In the genomic region with DNA sequence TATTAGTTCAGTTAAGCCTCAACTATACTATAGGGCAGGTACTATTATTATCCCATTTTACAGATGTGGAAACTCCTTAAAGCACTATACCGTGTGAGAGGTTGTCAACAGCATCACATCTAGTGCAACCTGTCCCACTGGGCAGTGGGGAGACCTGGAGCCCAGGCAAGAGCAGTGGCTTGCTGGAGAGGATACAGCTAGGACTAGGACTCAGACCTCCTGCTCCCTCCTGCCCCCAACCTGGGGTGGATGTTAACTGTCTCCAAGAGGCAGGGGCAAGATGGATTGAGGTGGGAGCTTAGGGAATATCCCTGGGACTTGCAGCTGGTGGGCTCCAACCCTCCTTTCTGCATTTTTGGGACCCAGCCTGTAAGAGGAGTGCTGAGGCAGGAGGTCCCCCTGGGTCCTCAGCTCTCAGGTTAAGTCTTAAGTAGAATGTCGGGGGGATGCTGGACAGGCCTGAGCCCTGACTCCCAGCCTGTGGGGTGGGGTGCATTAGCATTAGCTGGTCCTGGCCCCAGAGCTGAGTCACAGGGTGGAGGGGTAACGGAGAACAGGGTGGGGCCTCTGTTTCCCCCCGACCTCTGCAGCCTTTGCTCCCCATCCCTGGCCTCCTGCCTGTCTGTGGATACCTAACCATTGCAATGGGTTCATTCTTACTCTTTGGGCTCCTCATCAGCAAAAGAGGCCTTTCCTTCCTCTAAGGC, we compare ENCODE assay signal across 24 cellular contexts. TPM values are rescaled to one million over a fixed set of nuclear protein-coding genes. Genes with fewer than 3 reads are reported as not detected.
A peak's percentile ranks its signal among the peaks of the same experiment; 100 is the strongest.
DNase-seq lines count a peak whose midpoint lies in the region; ATAC-seq, FAIRE-seq and TF ChIP-seq lines count a peak whose summit lies in the region.
"Had no signal": no experiment of that assay in that cellular context is flagged by ENCODE, and none has a peak within 500 bp of the region (broad histone marks: within the 10 kb centered on the region; RNA-seq: fewer than 3 reads in every experiment).

No MANE protein-coding gene starts in this region.

- CTCF ChIA-PET in HepG2 (lab: Yijun Ruan, JAX; ENCODE audit: low intra/inter-chr PET ratio, low total read pairs): no interaction called here

- H3K9ac ChIP-seq in HepG2 (ENCODE audit: insufficient read depth, low read depth, low read length) (no peak overlapping the region), keratinocyte (ENCODE audit: control insufficient read depth, extremely low read depth, insufficient read depth, low read length) (no peak overlapping the region)

- no peak for TF ChIP-seq RAD21 in HepG2 (CRISPR knock-in tag; IDR thresholded peaks at IDR 0.05)

- no peaks in the 10 kb centered on the region for H3K9me3 Mint-ChIP-seq in stimulated activated effector memory CD8-positive, alpha-beta T cell treated with anti-CD3 and anti-CD28 coated beads, Interleukin-12 subunit alpha, Interleukin-12 subunit beta, amount 100 ng/mL, for 72 hours
- no peaks in the 10 kb centered on the region for H3K9me3 Mint-ChIP-seq in activated T-helper 17 cell treated with anti-CD3 and anti-CD28 coated beads, Interleukin-2, amount 50 U/mL, for 72 hours
- H3K9me3 Mint-ChIP-seq: CD8-positive, alpha-beta memory T cell had no signal

- TF ChIP-seq POLR2A in HepG2 (IDR thresholded peaks at IDR 0.05; ENCODE audit: insufficient read depth in 1 of 2, low read depth in 2 of 2, low read length in 2 of 2) (no peak), right lobe of liver (IDR thresholded peaks at IDR 0.05) (no peak)

- BruUV-seq in HepG2 (replicated peaks; lab: Mats Ljungman, UMichigan): no TSS peak

- no peak for DNase-seq in HepG2 (ENCODE audit: low spot score)
- no peak for DNase-seq in right lobe of liver
- DNase-seq in keratinocyte (ENCODE audit: low read depth, low spot score): no peak
- DNase-seq in stimulated activated effector memory CD8-positive, alpha-beta T cell treated with anti-CD3 and anti-CD28 coated beads, Interleukin-12 subunit alpha, Interleukin-12 subunit beta, amount 100 ng/mL, for 72 hours (ENCODE audit: low spot score in 2 of 2): no peak
- DNase-seq in cerebellar nuclear complex (lab: John Stamatoyannopoulos, UW): no peak
- no peak for DNase-seq in NCI-H82 treated with DMSO at 0.1 percent for 48 hours (lab: John Stamatoyannopoulos, UW; ENCODE audit: unreplicated experiment)
- DNase-seq: AML-193; C1 segment of cervical spinal cord; CD8-positive, alpha-beta memory T cell; GDM1; Kasumi-1; MG63; NCI-H1417; NCI-H1694 treated with DMSO at 0.1 percent for 48 hours; NCI-H2081 treated with DMSO at 0.1 percent for 48 hours; NCI-H2171 treated with DMSO at 0.1 percent for 48 hours; NCI-H524 treated with DMSO at 0.1 percent for 48 hours; NCI-H82; SHP77 had no signal

- H3K36me3 ChIP-seq in HepG2 (replicated peaks in 1 of 2; ENCODE audit: control insufficient read depth in 1 of 2, insufficient read depth in 2 of 2, low read length in 2 of 2) (peaks cover 13 to 27% of the 10 kb centered on the region in 2 experiments; a peak in 4 of 5 replicates), right lobe of liver (peaks cover 0 to 7% (median 2%) of the 10 kb centered on the region in 4 donors), keratinocyte (ENCODE audit: control insufficient read depth in 2 of 2, extremely low read depth in 1 of 2, insufficient read depth in 2 of 2, low read length in 2 of 2) (peaks cover 34 to 58% of the 10 kb centered on the region in 2 experiments)

- in situ Hi-C loops in HepG2 (cut with HindIII; ENCODE audit: extremely low pct_ligation_motif_present, low pct_unique_long_range_greater_than_20kb): no loop called here

- no peak overlapping the region for H3K4me3 Mint-ChIP-seq in stimulated activated effector memory CD8-positive, alpha-beta T cell treated with anti-CD3 and anti-CD28 coated beads, Interleukin-12 subunit alpha, Interleukin-12 subunit beta, amount 100 ng/mL, for 72 hours
- no peak overlapping the region for H3K4me3 Mint-ChIP-seq in activated T-helper 17 cell treated with anti-CD3 and anti-CD28 coated beads, Interleukin-2, amount 50 U/mL, for 72 hours
- H3K4me3 Mint-ChIP-seq: CD8-positive, alpha-beta memory T cell had no signal

- TF ChIP-seq CTCF in HepG2 (CRISPR knock-in tag; IDR thresholded peaks at IDR 0.05): no peak
- no peak for TF ChIP-seq CTCF in right lobe of liver (IDR thresholded peaks at IDR 0.05)
- TF ChIP-seq CTCF in keratinocyte (optimal IDR thresholded peaks at IDR 0.05 in 1 of 3, IDR thresholded peaks at IDR 0.05 in 1 of 3, conservative IDR thresholded peaks at IDR 0.05 in 1 of 3; ENCODE audit: extremely low read depth in 1 of 3, insufficient read depth in 2 of 3, low read length in 3 of 3): no peak

- no peak for FAIRE-seq in HepG2 (lab: Jason Lieb, UNC)
- no peak for FAIRE-seq in keratinocyte (lab: Jason Lieb, UNC)
- FAIRE-seq: GM18507, GM19239, RCC 7860 had no signal

- ATAC-seq in HepG2: no peak
- ATAC-seq in right lobe of liver: no peak
- ATAC-seq in stimulated activated effector memory CD8-positive, alpha-beta T cell treated with anti-CD3 and anti-CD28 coated beads, Interleukin-12 subunit alpha, Interleukin-12 subunit beta, amount 100 ng/mL, for 72 hours: no peak
- no peak for ATAC-seq in activated T-helper 17 cell treated with anti-CD3 and anti-CD28 coated beads, Interleukin-2, amount 50 U/mL, for 72 hours (replicated peaks)

- H4K20me1 ChIP-seq in HepG2 (ENCODE audit: insufficient read depth, low read length) (peaks cover 32% of the 10 kb centered on the region), keratinocyte (ENCODE audit: control insufficient read depth, extremely low read depth, insufficient read depth, low read length) (peaks cover 11% of the 10 kb centered on the region)

- H3K79me2 ChIP-seq in HepG2 (ENCODE audit: insufficient read depth, low read length) (peaks cover 65% of the 10 kb centered on the region), keratinocyte (ENCODE audit: control insufficient read depth, insufficient read depth, low read length) (peaks cover 79% of the 10 kb centered on the region)

- 90% methylated on average over 4 of the region's 4 CpGs for WGBS in HepG2 (ENCODE audit: low lambda C conversion rate)
- 86% methylated on average over 2 of the region's 4 CpGs for WGBS in right lobe of liver (ENCODE audit: insufficient coverage, low coverage, low lambda C conversion rate, missing lambda C conversion rate)

- no peaks in the 10 kb centered on the region for H3K27me3 Mint-ChIP-seq in activated T-helper 17 cell treated with anti-CD3 and anti-CD28 coated beads, Interleukin-2, amount 50 U/mL, for 72 hours

- H3K27ac ChIP-seq in HepG2 (ENCODE audit: extremely low read length, insufficient read depth, low read length) (no peak overlapping the region), right lobe of liver (no peak overlapping the region), keratinocyte (ENCODE audit: control insufficient read depth, insufficient read depth, low read length) (no peak overlapping the region)

- dilution Hi-C loops in keratinocyte (cut with MboI; ENCODE audit: extremely low pct_ligation_motif_present, low sequenced_read_pairs): no loop called here

- intact Hi-C loops in HepG2 (cut with micrococcal nuclease; ENCODE audit: unreplicated experiment) (no loop called here), right lobe of liver (cut with DNase I) (no loop called here)

- H3K9me3 ChIP-seq in HepG2 (ENCODE audit: low read length) (no peaks in the 10 kb centered on the region), right lobe of liver (no peaks in the 10 kb centered on the region), keratinocyte (ENCODE audit: control insufficient read depth, low read depth, low read length) (no peaks in the 10 kb centered on the region)
- H3K9me3 ChIP-seq: MG63 had no signal

- H3K4me2 ChIP-seq in HepG2 (ENCODE audit: low read depth, low read length) (no peak overlapping the region), keratinocyte (ENCODE audit: control insufficient read depth, extremely low read depth, insufficient read depth, low read depth, low read length) (peak overlapping the region; percentile 18)

- peaks cover 10% of the 10 kb centered on the region for H3K9me1 ChIP-seq in keratinocyte (ENCODE audit: control insufficient read depth, extremely low read depth, insufficient read depth, low read length)

- no peak overlapping the region for H3K4me3 ChIP-seq in HepG2 (replicated peaks in 1 of 3; ENCODE audit: insufficient read depth in 1 of 3, low read depth in 2 of 3, low read length in 3 of 3)
- no peak overlapping the region for H3K4me3 ChIP-seq in right lobe of liver
- no peak overlapping the region for H3K4me3 ChIP-seq in keratinocyte (ENCODE audit: control insufficient read depth in 2 of 3, extremely low read depth in 1 of 3, insufficient read depth in 2 of 3, low read depth in 1 of 3, low read length in 3 of 3)
- H3K4me3 ChIP-seq: MG63 had no signal

- POLR2A ChIA-PET in HepG2 (lab: Yijun Ruan, JAX): interaction anchor here (5.3 kb wide), 1 partner anchor 15 kb away, joined by 47 read pairs; a partner anchor contains a TSS

- no peaks in the 10 kb centered on the region for H3K36me3 Mint-ChIP-seq in stimulated activated effector memory CD8-positive, alpha-beta T cell treated with anti-CD3 and anti-CD28 coated beads, Interleukin-12 subunit alpha, Interleukin-12 subunit beta, amount 100 ng/mL, for 72 hours
- H3K36me3 Mint-ChIP-seq in activated T-helper 17 cell treated with anti-CD3 and anti-CD28 coated beads, Interleukin-2, amount 50 U/mL, for 72 hours (ENCODE audit: low read depth): no peaks in the 10 kb centered on the region

- H3K27me3 ChIP-seq in HepG2 (ENCODE audit: control insufficient read depth in 1 of 2, insufficient read depth in 2 of 2, low read length in 2 of 2) (no peaks in the 10 kb centered on the region), right lobe of liver (no peaks in the 10 kb centered on the region), keratinocyte (ENCODE audit: control insufficient read depth, extremely low read depth, insufficient read depth, low read length) (no peaks in the 10 kb centered on the region)
- H3K27me3 ChIP-seq: MG63 had no signal

- H3K4me1 ChIP-seq in HepG2 (ENCODE audit: insufficient read depth, low read length): peaks cover 67% of the 10 kb centered on the region
- peaks cover 0 to 28% (median 12%) of the 10 kb centered on the region in 4 donors for H3K4me1 ChIP-seq in right lobe of liver
- H3K4me1 ChIP-seq in keratinocyte (ENCODE audit: control insufficient read depth, extremely low read depth, insufficient read depth, low read length): peaks cover 69% of the 10 kb centered on the region

- H3K27ac Mint-ChIP-seq in stimulated activated effector memory CD8-positive, alpha-beta T cell treated with anti-CD3 and anti-CD28 coated beads, Interleukin-12 subunit alpha, Interleukin-12 subunit beta, amount 100 ng/mL, for 72 hours: peak overlapping the region; percentile 24
- H3K27ac Mint-ChIP-seq in activated T-helper 17 cell treated with anti-CD3 and anti-CD28 coated beads, Interleukin-2, amount 50 U/mL, for 72 hours: no peak overlapping the region

- no peak overlapping the region for H2AFZ ChIP-seq in HepG2 (ENCODE audit: low read length)
- H2AFZ ChIP-seq in keratinocyte (ENCODE audit: control insufficient read depth, low read length): no peak overlapping the region

- H3K4me1 Mint-ChIP-seq in stimulated activated effector memory CD8-positive, alpha-beta T cell treated with anti-CD3 and anti-CD28 coated beads, Interleukin-12 subunit alpha, Interleukin-12 subunit beta, amount 100 ng/mL, for 72 hours: peaks cover 63% of the 10 kb centered on the region
- H3K4me1 Mint-ChIP-seq in activated T-helper 17 cell treated with anti-CD3 and anti-CD28 coated beads, Interleukin-2, amount 50 U/mL, for 72 hours: peaks cover 20% of the 10 kb centered on the region

- no peak for TF ChIP-seq EP300 in HepG2 (IDR thresholded peaks at IDR 0.05; ENCODE audit: low read depth in 2 of 2, low read length in 2 of 2)
- no peak for TF ChIP-seq EP300 in HepG2 (CRISPR knock-in tag; IDR thresholded peaks at IDR 0.05; ENCODE audit: borderline replicate concordance)

RNA-seq across cellular contexts. Expression of a gene that starts 6.6 kb away (rescaled TPM):
- total RNA-seq in HepG2 (2016; rRNA removed; fragmentation: Illumina TruSeq; extraction: Trizol) (10.8 and 11.0 TPM in 2 replicates), right lobe of liver (10 to 100 TPM; 12.0 to 17.2 (median 14.2) TPM)
- 0.71 and 0.91 TPM in 2 replicates for total RNA-seq in HepG2 (2016; cell fraction: cytosol; rRNA removed; fragmentation: Illumina TruSeq; extraction: Trizol; ENCODE audit: low read depth)
- 7.9 and 10.3 TPM in 2 replicates for total RNA-seq in HepG2 (2016; cell fraction: insoluble cytoplasmic fraction; rRNA removed; fragmentation: Illumina TruSeq; extraction: Trizol)
- 3.9 and 4.8 TPM in 2 replicates for total RNA-seq in HepG2 (2016; cell fraction: membrane; rRNA removed; fragmentation: Illumina TruSeq; extraction: Trizol)
- total RNA-seq in HepG2 (2016; cell fraction: nucleus; rRNA removed; fragmentation: Illumina TruSeq; extraction: Trizol): 10.1 and 11.4 TPM in 2 replicates
- polyA plus RNA-seq in HepG2 (2011; rRNA removed) (11.6 and 18.9 TPM in 2 replicates), keratinocyte (21.7 to 32.5 TPM (median 27.0 TPM) in 3 replicates)
- polyA plus RNA-seq in HepG2 (2011; cell fraction: cytosol; rRNA removed): 9.3 and 11.8 TPM in 2 replicates
- polyA plus RNA-seq in HepG2 (2011; cell fraction: nucleus; rRNA removed): 50.4 and 52.6 TPM in 2 replicates
- polyA plus RNA-seq in HepG2 (2012): 12.7 and 13.6 TPM in 2 replicates
- 0.63 and 0.86 TPM in 2 replicates for polyA plus RNA-seq in HepG2 (2016; cell fraction: cytosol; fragmentation: Illumina TruSeq; extraction: Trizol; ENCODE audit: low read depth)
- polyA plus RNA-seq in HepG2 (2016; cell fraction: insoluble cytoplasmic fraction; fragmentation: Illumina TruSeq; extraction: Trizol; ENCODE audit: low read depth): 9.7 and 12.3 TPM in 2 replicates
- 2.5 and 3.6 TPM in 2 replicates for polyA plus RNA-seq in HepG2 (2016; cell fraction: membrane; fragmentation: Illumina TruSeq; extraction: Trizol; ENCODE audit: low read depth)
- polyA plus RNA-seq in HepG2 (2016; cell fraction: nucleus; fragmentation: Illumina TruSeq; extraction: Trizol; ENCODE audit: insufficient read depth, low read depth): 19.1 and 19.2 TPM in 2 replicates
- polyA minus RNA-seq in HepG2 (2011; rRNA and poly(A)+ RNA removed; ENCODE audit: low replicate concordance): 26.7 and 38.9 TPM in 2 replicates
- 13.9 and 19.9 TPM in 2 replicates for polyA minus RNA-seq in HepG2 (2011; cell fraction: cytosol; rRNA and poly(A)+ RNA removed)
- polyA minus RNA-seq in HepG2 (2011; cell fraction: nucleus; rRNA and poly(A)+ RNA removed): 21.4 and 25.6 TPM in 2 replicates
- polyA plus RNA-seq in keratinocyte (2011; ENCODE audit: low read depth): 11.5 TPM
- 24.7 and 25.8 TPM in 2 replicates for polyA plus RNA-seq in keratinocyte (2011; cell fraction: cytosol; rRNA removed)
- polyA plus RNA-seq in keratinocyte (2011; cell fraction: nucleus; rRNA removed): 59.5 and 81.4 TPM in 2 replicates
- 31.2 and 40.4 TPM in 2 replicates for polyA plus RNA-seq in keratinocyte (2012; ENCODE audit: low replicate concordance)
- 45.4 to 75.9 TPM (median 53.1 TPM) in 3 replicates for polyA minus RNA-seq in keratinocyte
- 51.8 TPM for polyA minus RNA-seq in keratinocyte (2011; cell fraction: cytosol; rRNA and poly(A)+ RNA removed)
- 52.0 and 62.4 TPM in 2 replicates for polyA minus RNA-seq in keratinocyte (2011; cell fraction: nucleus; rRNA and poly(A)+ RNA removed)
- total RNA-seq in activated T-helper 17 cell treated with anti-CD3 and anti-CD28 coated beads, Interleukin-2, amount 50 U/mL, for 72 hours: 10 to 100 TPM in 1 of 2 donors, 1 to 10 TPM in 1; 2.6 to 12.1 TPM

RNA-seq across cellular contexts. Expression of a gene that starts 14.3 kb away (rescaled TPM):
- total RNA-seq in HepG2 (2016; rRNA removed; fragmentation: Illumina TruSeq; extraction: Trizol) (143 and 165 TPM in 2 replicates), right lobe of liver (100 to 1,000 TPM in 2 of 6 experiments, 10 to 100 TPM in 4; 37.7 to 192 (median 44.4) TPM)
- 53.3 and 58.3 TPM in 2 replicates for total RNA-seq in HepG2 (2016; cell fraction: cytosol; rRNA removed; fragmentation: Illumina TruSeq; extraction: Trizol; ENCODE audit: low read depth)
- total RNA-seq in HepG2 (2016; cell fraction: insoluble cytoplasmic fraction; rRNA removed; fragmentation: Illumina TruSeq; extraction: Trizol): 140 and 190 TPM in 2 replicates
- total RNA-seq in HepG2 (2016; cell fraction: membrane; rRNA removed; fragmentation: Illumina TruSeq; extraction: Trizol): 89.4 and 101 TPM in 2 replicates
- total RNA-seq in HepG2 (2016; cell fraction: nucleus; rRNA removed; fragmentation: Illumina TruSeq; extraction: Trizol): 53.0 and 64.9 TPM in 2 replicates
- polyA plus RNA-seq in HepG2 (2011; rRNA removed) (38.3 and 40.4 TPM in 2 replicates), keratinocyte (58.1 to 90.0 TPM (median 70.4 TPM) in 3 replicates)
- polyA plus RNA-seq in HepG2 (2011; cell fraction: cytosol; rRNA removed): 55.6 and 80.6 TPM in 2 replicates
- 36.4 and 36.8 TPM in 2 replicates for polyA plus RNA-seq in HepG2 (2011; cell fraction: nucleus; rRNA removed)
- 33.6 and 51.6 TPM in 2 replicates for polyA plus RNA-seq in HepG2 (2012)
- polyA plus RNA-seq in HepG2 (2016; cell fraction: cytosol; fragmentation: Illumina TruSeq; extraction: Trizol; ENCODE audit: low read depth): 32.6 and 40.1 TPM in 2 replicates
- 146 and 162 TPM in 2 replicates for polyA plus RNA-seq in HepG2 (2016; cell fraction: insoluble cytoplasmic fraction; fragmentation: Illumina TruSeq; extraction: Trizol; ENCODE audit: low read depth)
- polyA plus RNA-seq in HepG2 (2016; cell fraction: membrane; fragmentation: Illumina TruSeq; extraction: Trizol; ENCODE audit: low read depth): 51.8 and 60.0 TPM in 2 replicates
- 76.9 and 83.4 TPM in 2 replicates for polyA plus RNA-seq in HepG2 (2016; cell fraction: nucleus; fragmentation: Illumina TruSeq; extraction: Trizol; ENCODE audit: insufficient read depth, low read depth)
- 38.2 and 47.6 TPM in 2 replicates for polyA minus RNA-seq in HepG2 (2011; rRNA and poly(A)+ RNA removed; ENCODE audit: low replicate concordance)
- polyA minus RNA-seq in HepG2 (2011; cell fraction: cytosol; rRNA and poly(A)+ RNA removed): 32.0 and 35.4 TPM in 2 replicates
- polyA minus RNA-seq in HepG2 (2011; cell fraction: nucleus; rRNA and poly(A)+ RNA removed): 17.8 and 21.0 TPM in 2 replicates
- polyA plus RNA-seq in keratinocyte (2011; ENCODE audit: low read depth): 20.9 TPM
- polyA plus RNA-seq in keratinocyte (2011; cell fraction: cytosol; rRNA removed): 58.1 and 74.0 TPM in 2 replicates
- 48.6 and 51.6 TPM in 2 replicates for polyA plus RNA-seq in keratinocyte (2011; cell fraction: nucleus; rRNA removed)
- polyA plus RNA-seq in keratinocyte (2012; ENCODE audit: low replicate concordance): 67.8 and 84.1 TPM in 2 replicates
- polyA minus RNA-seq in keratinocyte: 15.5 to 28.5 TPM (median 16.7 TPM) in 3 replicates
- polyA minus RNA-seq in keratinocyte (2011; cell fraction: cytosol; rRNA and poly(A)+ RNA removed): 92.7 TPM
- polyA minus RNA-seq in keratinocyte (2011; cell fraction: nucleus; rRNA and poly(A)+ RNA removed): 13.5 and 14.4 TPM in 2 replicates
- 100 to 1,000 TPM in 1 of 2 donors, 10 to 100 TPM in 1; 98.3 to 113 TPM for total RNA-seq in activated T-helper 17 cell treated with anti-CD3 and anti-CD28 coated beads, Interleukin-2, amount 50 U/mL, for 72 hours

RNA-seq across cellular contexts. Expression of a gene that starts 28.8 kb away (rescaled TPM):
- total RNA-seq in HepG2 (2016; rRNA removed; fragmentation: Illumina TruSeq; extraction: Trizol) (16.4 and 18.3 TPM in 2 replicates), right lobe of liver (10 to 100 TPM; 11.1 to 19.4 (median 13.3) TPM)
- 6.8 and 7.2 TPM in 2 replicates for total RNA-seq in HepG2 (2016; cell fraction: cytosol; rRNA removed; fragmentation: Illumina TruSeq; extraction: Trizol; ENCODE audit: low read depth)
- 15.6 and 16.3 TPM in 2 replicates for total RNA-seq in HepG2 (2016; cell fraction: insoluble cytoplasmic fraction; rRNA removed; fragmentation: Illumina TruSeq; extraction: Trizol)
- 12.1 and 13.5 TPM in 2 replicates for total RNA-seq in HepG2 (2016; cell fraction: membrane; rRNA removed; fragmentation: Illumina TruSeq; extraction: Trizol)
- 6.7 and 7.2 TPM in 2 replicates for total RNA-seq in HepG2 (2016; cell fraction: nucleus; rRNA removed; fragmentation: Illumina TruSeq; extraction: Trizol)
- polyA plus RNA-seq in HepG2 (2011; rRNA removed) (7.6 and 9.0 TPM in 2 replicates), keratinocyte (20.7 to 24.9 TPM (median 23.6 TPM) in 3 replicates)
- 6.7 and 7.3 TPM in 2 replicates for polyA plus RNA-seq in HepG2 (2011; cell fraction: cytosol; rRNA removed)
- 4.2 and 4.4 TPM in 2 replicates for polyA plus RNA-seq in HepG2 (2011; cell fraction: nucleus; rRNA removed)
- polyA plus RNA-seq in HepG2 (2012): 6.0 and 8.6 TPM in 2 replicates
- polyA plus RNA-seq in HepG2 (2016; cell fraction: cytosol; fragmentation: Illumina TruSeq; extraction: Trizol; ENCODE audit: low read depth): 4.4 and 6.8 TPM in 2 replicates
- polyA plus RNA-seq in HepG2 (2016; cell fraction: insoluble cytoplasmic fraction; fragmentation: Illumina TruSeq; extraction: Trizol; ENCODE audit: low read depth): 19.3 and 20.4 TPM in 2 replicates
- polyA plus RNA-seq in HepG2 (2016; cell fraction: membrane; fragmentation: Illumina TruSeq; extraction: Trizol; ENCODE audit: low read depth): 8.3 and 9.4 TPM in 2 replicates
- 10.9 and 12.9 TPM in 2 replicates for polyA plus RNA-seq in HepG2 (2016; cell fraction: nucleus; fragmentation: Illumina TruSeq; extraction: Trizol; ENCODE audit: insufficient read depth, low read depth)
- polyA minus RNA-seq in HepG2 (2011; rRNA and poly(A)+ RNA removed; ENCODE audit: low replicate concordance): 5.9 and 26.5 TPM in 2 replicates
- 4.9 and 5.9 TPM in 2 replicates for polyA minus RNA-seq in HepG2 (2011; cell fraction: cytosol; rRNA and poly(A)+ RNA removed)
- 8.1 and 9.9 TPM in 2 replicates for polyA minus RNA-seq in HepG2 (2011; cell fraction: nucleus; rRNA and poly(A)+ RNA removed)
- 40.1 TPM for polyA plus RNA-seq in keratinocyte (2011; ENCODE audit: low read depth)
- 21.7 and 24.4 TPM in 2 replicates for polyA plus RNA-seq in keratinocyte (2011; cell fraction: cytosol; rRNA removed)
- polyA plus RNA-seq in keratinocyte (2011; cell fraction: nucleus; rRNA removed): 21.4 and 21.8 TPM in 2 replicates
- 15.1 and 18.5 TPM in 2 replicates for polyA plus RNA-seq in keratinocyte (2012; ENCODE audit: low replicate concordance)
- polyA minus RNA-seq in keratinocyte: 6.7 to 17.8 TPM (median 14.2 TPM) in 3 replicates
- polyA minus RNA-seq in keratinocyte (2011; cell fraction: cytosol; rRNA and poly(A)+ RNA removed): 13.2 TPM
- polyA minus RNA-seq in keratinocyte (2011; cell fraction: nucleus; rRNA and poly(A)+ RNA removed): 10.7 and 17.5 TPM in 2 replicates
- total RNA-seq in activated T-helper 17 cell treated with anti-CD3 and anti-CD28 coated beads, Interleukin-2, amount 50 U/mL, for 72 hours: 10 to 100 TPM; 26.0 to 34.8 TPM

RNA-seq across cellular contexts. Expression of a gene that starts 58.3 kb away (rescaled TPM):
- total RNA-seq in HepG2 (2016; rRNA removed; fragmentation: Illumina TruSeq; extraction: Trizol) (0.03 and 0.04 TPM in 2 replicates), right lobe of liver (under 1 TPM; 0.12 to 0.29 (median 0.20) TPM)
- total RNA-seq in HepG2 (2016; cell fraction: cytosol; rRNA removed; fragmentation: Illumina TruSeq; extraction: Trizol; ENCODE audit: low read depth): not detected in 2 replicates
- 0.01 and 0.02 TPM in 2 replicates for total RNA-seq in HepG2 (2016; cell fraction: insoluble cytoplasmic fraction; rRNA removed; fragmentation: Illumina TruSeq; extraction: Trizol)
- total RNA-seq in HepG2 (2016; cell fraction: membrane; rRNA removed; fragmentation: Illumina TruSeq; extraction: Trizol): not detected in 2 replicates
- total RNA-seq in HepG2 (2016; cell fraction: nucleus; rRNA removed; fragmentation: Illumina TruSeq; extraction: Trizol): 0.06 and 0.09 TPM in 2 replicates
- polyA plus RNA-seq in HepG2 (2011; rRNA removed) (0.01 and 0.03 TPM in 2 replicates), keratinocyte (0.67 to 1.9 TPM (median 1.7 TPM) in 3 replicates)
- 0.01 TPM in 2 replicates for polyA plus RNA-seq in HepG2 (2011; cell fraction: cytosol; rRNA removed)
- polyA plus RNA-seq in HepG2 (2011; cell fraction: nucleus; rRNA removed): 0.14 and 0.19 TPM in 2 replicates
- polyA plus RNA-seq in HepG2 (2012): 0.03 and 0.04 TPM in 2 replicates
- polyA plus RNA-seq in HepG2 (2016; cell fraction: cytosol; fragmentation: Illumina TruSeq; extraction: Trizol; ENCODE audit: low read depth): not detected in 2 replicates
- polyA plus RNA-seq in HepG2 (2016; cell fraction: insoluble cytoplasmic fraction; fragmentation: Illumina TruSeq; extraction: Trizol; ENCODE audit: low read depth): not detected in 2 replicates
- not detected in 2 replicates for polyA plus RNA-seq in HepG2 (2016; cell fraction: membrane; fragmentation: Illumina TruSeq; extraction: Trizol; ENCODE audit: low read depth)
- polyA plus RNA-seq in HepG2 (2016; cell fraction: nucleus; fragmentation: Illumina TruSeq; extraction: Trizol; ENCODE audit: insufficient read depth, low read depth): not detected in 2 replicates
- polyA minus RNA-seq in HepG2 (2011; rRNA and poly(A)+ RNA removed; ENCODE audit: low replicate concordance): 0.08 and 24.5 TPM in 2 replicates
- 0.18 TPM in 1 of 2 replicates, not detected in the other for polyA minus RNA-seq in HepG2 (2011; cell fraction: cytosol; rRNA and poly(A)+ RNA removed)
- 0.12 and 0.13 TPM in 2 replicates for polyA minus RNA-seq in HepG2 (2011; cell fraction: nucleus; rRNA and poly(A)+ RNA removed)
- 0.31 TPM for polyA plus RNA-seq in keratinocyte (2011; ENCODE audit: low read depth)
- polyA plus RNA-seq in keratinocyte (2011; cell fraction: cytosol; rRNA removed): 0.16 and 0.49 TPM in 2 replicates
- polyA plus RNA-seq in keratinocyte (2011; cell fraction: nucleus; rRNA removed): 2.5 and 5.0 TPM in 2 replicates
- 1.7 and 5.4 TPM in 2 replicates for polyA plus RNA-seq in keratinocyte (2012; ENCODE audit: low replicate concordance)
- polyA minus RNA-seq in keratinocyte: 3.2 to 15.0 TPM (median 4.5 TPM) in 3 replicates
- 2.5 TPM for polyA minus RNA-seq in keratinocyte (2011; cell fraction: cytosol; rRNA and poly(A)+ RNA removed)
- 8.4 and 12.3 TPM in 2 replicates for polyA minus RNA-seq in keratinocyte (2011; cell fraction: nucleus; rRNA and poly(A)+ RNA removed)
- under 1 TPM in 1 of 2 donors, not detected in 1; 0.02 TPM for total RNA-seq in activated T-helper 17 cell treated with anti-CD3 and anti-CD28 coated beads, Interleukin-2, amount 50 U/mL, for 72 hours
- total RNA-seq: CD8-positive, alpha-beta memory T cell; OCI-LY7 had no signal
- polyA plus RNA-seq: CD8-positive, alpha-beta memory T cell had no signal
